Comparison of ENCODE assay signal across 17 cellular contexts in the genomic region with DNA sequence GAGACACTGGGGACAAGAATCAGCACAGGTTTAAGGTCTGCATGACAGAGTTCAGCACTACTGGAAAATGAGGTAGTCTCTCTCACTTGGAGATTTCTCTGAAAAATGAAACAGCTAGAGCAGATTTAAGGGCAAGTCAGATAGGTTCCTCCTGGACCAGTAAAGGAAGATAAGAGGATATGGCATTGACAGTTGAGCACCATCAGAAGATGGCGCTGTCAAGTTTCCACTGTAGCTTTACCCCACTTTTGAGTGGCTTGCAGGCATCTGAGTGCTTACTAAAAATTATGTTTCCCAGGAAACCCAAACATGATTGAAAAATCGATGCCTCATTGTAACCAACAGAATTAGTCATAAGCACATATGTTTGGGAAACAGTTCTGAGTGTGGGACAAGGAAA.
"Had no signal": no experiment of that assay in that cellular context is flagged by ENCODE, and none has a peak within 500 bp of the region (broad histone marks: within the 10 kb centered on the region; RNA-seq: fewer than 3 reads in every experiment).

No MANE protein-coding gene starts in this region.

- H3K4me1 Mint-ChIP-seq: activated naive CD8-positive, alpha-beta T cell treated with anti-CD3 and anti-CD28 coated beads, Interleukin-2, amount 10 ng/mL, durations not matched to agents 7 days and 5 days; naive thymus-derived CD4-positive, alpha-beta T cell; stimulated activated naive CD8-positive, alpha-beta T cell treated with anti-CD3 and anti-CD28 coated beads, Interleukin-15, amount 100 ng/mL, for 72 hours had no signal

- FAIRE-seq: pancreas had no signal

- H3K27ac ChIP-seq: brain microvascular endothelial cell, gastroesophageal sphincter, pancreas had no signal

- H3K9me3 ChIP-seq: gastroesophageal sphincter, mucosa of descending colon, pancreas had no signal

- DNase-seq: activated CD4-positive, alpha-beta T cell treated with anti-CD3 and anti-CD28 coated beads, Interleukin-2, amount 50 U/mL, for 4 hours; activated CD4-positive, CD25-positive, alpha-beta regulatory T cell treated with anti-CD3 and anti-CD28 coated beads, Interleukin-2, amount 50 U/mL, for 72 hours; activated naive CD4-positive, alpha-beta T cell; activated naive CD8-positive, alpha-beta T cell treated with anti-CD3 and anti-CD28 coated beads, Interleukin-2, amount 10 ng/mL, durations not matched to agents 7 days and 5 days; activated T-cell treated with anti-CD3 and anti-CD28 coated beads for 4 hours; brain microvascular endothelial cell; cortex of kidney; effector CD4-positive, alpha-beta T cell; islet precursor cell; mucosa of descending colon; naive thymus-derived CD4-positive, alpha-beta T cell; pancreas; stimulated activated CD4-positive, alpha-beta T cell treated with anti-CD3 and anti-CD28 coated beads, Interleukin-1b, Interleukin-23, amount 100 ng/mL, for 48 hours; stimulated activated naive CD8-positive, alpha-beta T cell treated with anti-CD3 and anti-CD28 coated beads, Interleukin-15, amount 100 ng/mL, for 72 hours; T1000 had no signal

- H3K27me3 Mint-ChIP-seq: activated naive CD8-positive, alpha-beta T cell treated with anti-CD3 and anti-CD28 coated beads, Interleukin-2, amount 10 ng/mL, durations not matched to agents 7 days and 5 days; naive thymus-derived CD4-positive, alpha-beta T cell; stimulated activated naive CD8-positive, alpha-beta T cell treated with anti-CD3 and anti-CD28 coated beads, Interleukin-15, amount 100 ng/mL, for 72 hours had no signal

- H3K4me3 ChIP-seq: gastroesophageal sphincter, mucosa of descending colon, pancreas had no signal

- ATAC-seq: gastroesophageal sphincter; left lobe of liver; mucosa of descending colon; naive thymus-derived CD4-positive, alpha-beta T cell; pancreas; stimulated activated naive CD8-positive, alpha-beta T cell treated with anti-CD3 and anti-CD28 coated beads, Interleukin-15, amount 100 ng/mL, for 72 hours had no signal

- H3K4me1 ChIP-seq: gastroesophageal sphincter, pancreas had no signal

- H3K36me3 ChIP-seq: brain microvascular endothelial cell, gastroesophageal sphincter, pancreas had no signal

- H3K9me3 Mint-ChIP-seq: activated naive CD8-positive, alpha-beta T cell treated with anti-CD3 and anti-CD28 coated beads, Interleukin-2, amount 10 ng/mL, durations not matched to agents 7 days and 5 days had no signal

- H3K27ac Mint-ChIP-seq: activated naive CD8-positive, alpha-beta T cell treated with anti-CD3 and anti-CD28 coated beads, Interleukin-2, amount 10 ng/mL, durations not matched to agents 7 days and 5 days; naive thymus-derived CD4-positive, alpha-beta T cell; stimulated activated naive CD8-positive, alpha-beta T cell treated with anti-CD3 and anti-CD28 coated beads, Interleukin-15, amount 100 ng/mL, for 72 hours had no signal

- H3K36me3 Mint-ChIP-seq: activated naive CD8-positive, alpha-beta T cell treated with anti-CD3 and anti-CD28 coated beads, Interleukin-2, amount 10 ng/mL, durations not matched to agents 7 days and 5 days; naive thymus-derived CD4-positive, alpha-beta T cell had no signal

- H3K27me3 ChIP-seq: brain microvascular endothelial cell, gastroesophageal sphincter, pancreas had no signal

- H3K4me3 Mint-ChIP-seq: activated naive CD8-positive, alpha-beta T cell treated with anti-CD3 and anti-CD28 coated beads, Interleukin-2, amount 10 ng/mL, durations not matched to agents 7 days and 5 days; naive thymus-derived CD4-positive, alpha-beta T cell; stimulated activated naive CD8-positive, alpha-beta T cell treated with anti-CD3 and anti-CD28 coated beads, Interleukin-15, amount 100 ng/mL, for 72 hours had no signal
